ENCODE assay signal across 12 cellular contexts in genomic region chr2:12317853-12318426, GRCh38.
DNase-seq lines count a peak whose midpoint lies in the region; ATAC-seq and TF ChIP-seq lines count a peak whose summit lies in the region.
"Had no signal": no experiment of that assay in that cellular context is flagged by ENCODE, and none has a peak within 500 bp of the region (broad histone marks: within the 10 kb centered on the region; RNA-seq: fewer than 3 reads in every experiment).

No MANE protein-coding gene starts in this region.

- peak; percentile 76 for ATAC-seq in esophagus mucosa
- ATAC-seq: K562 had no signal

- peak; percentile 28 for DNase-seq in AG09319 (ENCODE audit: extremely low read depth, low read depth)
- DNase-seq in RPMI7951 (ENCODE audit: low read depth): peak; percentile 98
- DNase-seq in non-pigmented ciliary epithelial cell (ENCODE audit: low read depth): peak; percentile 79
- DNase-seq in NCI-H69 (lab: John Stamatoyannopoulos, UW): no peak
- DNase-seq in activated CD4-positive, alpha-beta T cell treated with anti-CD3 and anti-CD28 coated beads, Interleukin-2, amount 50 U/mL, for 1 hour: no peak
- no peak for DNase-seq in NCI-H1105 (lab: John Stamatoyannopoulos, UW)
- no peak for DNase-seq in hypothalamus (lab: John Stamatoyannopoulos, UW)
- DNase-seq: COR-L47, NCI-H774, nephron progenitor cell had no signal

- no peak for TF ChIP-seq CTCF in AG09319 (IDR thresholded peaks at IDR 0.05; ENCODE audit: low read depth, low read length)

Comparison
In these comparisons a context has a peak if more than half of its experiments do, and no peak if none do; other contexts are left out.
1. DNase-seq: peak in AG09319 (single experiment), RPMI7951 (single experiment) and non-pigmented ciliary epithelial cell (single experiment); none in NCI-H69 (single experiment), activated CD4-positive, alpha-beta T cell treated with anti-CD3 and anti-CD28 coated beads, Interleukin-2, amount 50 U/mL, for 1 hour (single experiment), NCI-H1105 (single experiment) and hypothalamus (0 of 51).